Comparison of ENCODE assay signal across 8 cellular contexts in the genomic region with DNA sequence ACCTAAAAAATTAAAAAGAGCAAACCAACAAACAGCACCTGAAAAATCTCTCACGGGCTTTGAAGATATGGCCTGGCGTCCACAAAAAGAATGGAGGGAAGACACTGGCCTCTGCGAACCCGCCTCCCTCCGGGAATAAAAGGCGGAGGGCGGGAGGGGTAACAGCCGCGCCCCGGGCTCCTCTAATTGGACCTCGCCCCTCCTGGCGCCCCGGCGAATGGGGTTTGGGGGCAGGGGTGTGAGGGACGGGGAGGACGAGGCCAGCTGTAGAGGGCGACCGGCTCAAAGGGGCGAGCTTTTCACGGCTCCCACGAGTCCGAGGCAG. TPM values are rescaled to one million over a fixed set of nuclear protein-coding genes. Genes with fewer than 3 reads are reported as not detected.
A peak's percentile ranks its signal among the peaks of the same experiment; 100 is the strongest.
DNase-seq lines count a peak whose midpoint lies in the region; ATAC-seq and TF ChIP-seq lines count a peak whose summit lies in the region.

No MANE protein-coding gene starts in this region.

- H3K4me1 Mint-ChIP-seq in activated naive CD4-positive, alpha-beta T cell treated with anti-CD3 and anti-CD28 coated beads, Interleukin-2, amount 50 U/mL, for 24 hours, result peaks cover 12% of the 10 kb centered on the region
- H3K4me1 Mint-ChIP-seq in osteocyte (ENCODE audit: unreplicated experiment), result peaks cover 28% of the 10 kb centered on the region

- DNase-seq in DMS79 treated with DMSO at 0.1 percent for 48 hours (lab: John Stamatoyannopoulos, UW) (peak; percentile 65), NCI-H446 (lab: John Stamatoyannopoulos, UW) (peak; percentile 70 to 79), glomerular visceral epithelial cell (ENCODE audit: extremely low spot score) (peak; percentile 88), osteocyte (ENCODE audit: extremely low spot score, unreplicated experiment) (no peak), DMS114 treated with DMSO at 0.1 percent for 48 hours (lab: John Stamatoyannopoulos, UW; ENCODE audit: unreplicated experiment) (no peak)

- H3K27ac Mint-ChIP-seq in activated naive CD4-positive, alpha-beta T cell treated with anti-CD3 and anti-CD28 coated beads, Interleukin-2, amount 50 U/mL, for 24 hours, result peak overlapping the region; percentile 86
- peak overlapping the region; percentile 90 for H3K27ac Mint-ChIP-seq in osteocyte (ENCODE audit: unreplicated experiment)

- ATAC-seq in GM19372 (IDR thresholded peaks at IDR 0.05; ENCODE audit: low read depth, unreplicated experiment) (peak; percentile 44), HG03432 (IDR thresholded peaks at IDR 0.05; ENCODE audit: unreplicated experiment) (peak; percentile 54)

- no peaks in the 10 kb centered on the region for H3K36me3 Mint-ChIP-seq in activated naive CD4-positive, alpha-beta T cell treated with anti-CD3 and anti-CD28 coated beads, Interleukin-2, amount 50 U/mL, for 24 hours
- no peaks in the 10 kb centered on the region for H3K36me3 Mint-ChIP-seq in osteocyte (ENCODE audit: unreplicated experiment)

- peaks cover 8% of the 10 kb centered on the region for H3K27me3 Mint-ChIP-seq in activated naive CD4-positive, alpha-beta T cell treated with anti-CD3 and anti-CD28 coated beads, Interleukin-2, amount 50 U/mL, for 24 hours
- no peaks in the 10 kb centered on the region for H3K27me3 Mint-ChIP-seq in osteocyte (ENCODE audit: unreplicated experiment)

- H3K9me3 Mint-ChIP-seq in activated naive CD4-positive, alpha-beta T cell treated with anti-CD3 and anti-CD28 coated beads, Interleukin-2, amount 50 U/mL, for 24 hours, result no peaks in the 10 kb centered on the region
- no peaks in the 10 kb centered on the region for H3K9me3 Mint-ChIP-seq in osteocyte (ENCODE audit: unreplicated experiment)

- TF ChIP-seq CTCF in osteocyte (IDR thresholded peaks at IDR 0.05), result peak; percentile 27

- H3K4me3 Mint-ChIP-seq in activated naive CD4-positive, alpha-beta T cell treated with anti-CD3 and anti-CD28 coated beads, Interleukin-2, amount 50 U/mL, for 24 hours, result peak overlapping the region; percentile 93
- H3K4me3 Mint-ChIP-seq in osteocyte (ENCODE audit: unreplicated experiment), result peak overlapping the region; percentile 89

RNA-seq across cellular contexts. Expression of a gene that starts 0.8 kb away (rescaled TPM):
- total RNA-seq in osteocyte, result 11.6 and 12.3 TPM in 2 replicates

Comparison
In these comparisons a context has a peak if more than half of its experiments do, and no peak if none do; other contexts are left out.
1. DNase-seq: peak in DMS79 treated with DMSO at 0.1 percent for 48 hours (single experiment), NCI-H446 (2 of 2) and glomerular visceral epithelial cell (single experiment); none in osteocyte (single experiment) and DMS114 treated with DMSO at 0.1 percent for 48 hours (single experiment).